Comparison of ENCODE assay signal across 8 cellular contexts in the genomic region with DNA sequence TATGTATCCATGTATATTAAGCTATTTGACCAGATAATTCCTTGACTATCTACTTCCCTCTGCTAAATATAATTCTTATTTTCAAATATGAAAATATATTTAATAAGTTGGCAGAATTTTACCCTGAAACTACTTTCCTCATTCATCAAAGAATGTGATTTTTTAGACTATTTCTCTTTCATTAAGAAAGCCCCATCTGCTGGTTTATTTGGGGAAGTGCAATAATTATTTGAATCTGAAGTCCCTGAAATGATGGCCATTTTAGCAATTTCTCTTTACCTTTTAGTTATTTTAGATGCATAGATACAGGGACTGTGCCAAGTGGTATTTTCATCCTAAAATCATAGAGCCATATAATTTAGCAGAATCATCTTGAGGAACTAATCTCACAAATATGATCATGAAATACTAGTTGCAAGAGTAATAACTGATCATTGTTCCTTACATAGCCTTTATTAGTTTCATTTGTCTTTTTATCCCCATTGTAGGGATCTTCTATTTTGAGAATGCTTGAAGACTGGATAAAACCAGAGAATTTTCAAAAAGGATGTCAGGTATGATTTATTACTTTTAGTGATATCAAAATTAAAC. TPM values are rescaled to one million over a fixed set of nuclear protein-coding genes. Genes with fewer than 3 reads are reported as not detected.
DNase-seq lines count a peak whose midpoint lies in the region; ATAC-seq, FAIRE-seq and TF ChIP-seq lines count a peak whose summit lies in the region.

No MANE protein-coding gene starts in this region.

- ATAC-seq in GM21515 (IDR thresholded peaks at IDR 0.05; ENCODE audit: unreplicated experiment): no peak
- no peak for ATAC-seq in GM19463 (IDR thresholded peaks at IDR 0.05; ENCODE audit: unreplicated experiment)
- no peak for ATAC-seq in HG03135 (IDR thresholded peaks at IDR 0.05; ENCODE audit: unreplicated experiment)

- peak; percentile 26 for DNase-seq in Jurkat, Clone E6-1 (ENCODE audit: low read depth, low spot score)
- DNase-seq in frontal cortex (ENCODE audit: low spot score in 2 of 2) (no peak), tibial artery (no peak)

- intact Hi-C loops in tibial artery (cut with DNase I; ENCODE audit: low total_unique reads): loop anchor here (5.0 kb wide), 1 partner anchor 518 kb away; no protein-coding TSS in a partner anchor

- no peaks in the 10 kb centered on the region for H3K27me3 ChIP-seq in DOHH2 (ENCODE audit: control insufficient read depth, low read length)
- peaks cover 0 to 3% of the 10 kb centered on the region in 2 donors for H3K27me3 ChIP-seq in tibial artery

- H4K20me1 ChIP-seq in DOHH2 (ENCODE audit: control insufficient read depth, insufficient read depth, low read depth, low read length): no peaks in the 10 kb centered on the region

- FAIRE-seq in TTC549 (lab: Jason Lieb, UNC) (peak; percentile 93), frontal cortex (lab: Jason Lieb, UNC) (peak; percentile 85)

- H3K4me1 ChIP-seq in DOHH2 (ENCODE audit: control insufficient read depth, low read length) (no peaks in the 10 kb centered on the region), tibial artery (no peaks in the 10 kb centered on the region)

- TF ChIP-seq CTCF in DOHH2 (IDR thresholded peaks at IDR 0.05; ENCODE audit: low read depth, low read length, poor library complexity, severe bottlenecking): peak; percentile 40
- TF ChIP-seq CTCF in tibial artery (IDR thresholded peaks at IDR 0.05): peak; percentile 44 to 57

- no peaks in the 10 kb centered on the region for H3K9me2 ChIP-seq in DOHH2 (replicated peaks; ENCODE audit: control insufficient read depth, low read length)

- no peaks in the 10 kb centered on the region for H3F3A ChIP-seq in DOHH2 (ENCODE audit: control insufficient read depth, insufficient read depth)

- H3K4me3 ChIP-seq in DOHH2 (ENCODE audit: low read length): no peak overlapping the region
- H3K4me3 ChIP-seq in Jurkat, Clone E6-1 (ENCODE audit: low read length): no peak overlapping the region
- no peak overlapping the region for H3K4me3 ChIP-seq in tibial artery

- H3K27ac ChIP-seq in DOHH2 (ENCODE audit: low read depth, low read length) (no peak overlapping the region), tibial artery (no peak overlapping the region)

- H3K36me3 ChIP-seq in DOHH2 (ENCODE audit: control insufficient read depth, low read length) (no peaks in the 10 kb centered on the region), tibial artery (no peaks in the 10 kb centered on the region)

- H3K9me3 ChIP-seq in DOHH2 (ENCODE audit: control insufficient read depth, insufficient read depth, low read length) (no peaks in the 10 kb centered on the region), tibial artery (no peaks in the 10 kb centered on the region)

- no peaks in the 10 kb centered on the region for H3K79me2 ChIP-seq in DOHH2 (ENCODE audit: control insufficient read depth, low read length)

- H3K4me2 ChIP-seq in DOHH2 (ENCODE audit: low read length): no peak overlapping the region

RNA-seq across cellular contexts. Expression of a gene that starts 39.0 kb away (rescaled TPM):
- polyA plus RNA-seq in Jurkat, Clone E6-1 (2012; ENCODE audit: insufficient read depth, insufficient read length): 0.52 TPM
- total RNA-seq in frontal cortex: 2.0 TPM
